Comparison of ENCODE assay signal across 8 cellular contexts in the genomic region with DNA sequence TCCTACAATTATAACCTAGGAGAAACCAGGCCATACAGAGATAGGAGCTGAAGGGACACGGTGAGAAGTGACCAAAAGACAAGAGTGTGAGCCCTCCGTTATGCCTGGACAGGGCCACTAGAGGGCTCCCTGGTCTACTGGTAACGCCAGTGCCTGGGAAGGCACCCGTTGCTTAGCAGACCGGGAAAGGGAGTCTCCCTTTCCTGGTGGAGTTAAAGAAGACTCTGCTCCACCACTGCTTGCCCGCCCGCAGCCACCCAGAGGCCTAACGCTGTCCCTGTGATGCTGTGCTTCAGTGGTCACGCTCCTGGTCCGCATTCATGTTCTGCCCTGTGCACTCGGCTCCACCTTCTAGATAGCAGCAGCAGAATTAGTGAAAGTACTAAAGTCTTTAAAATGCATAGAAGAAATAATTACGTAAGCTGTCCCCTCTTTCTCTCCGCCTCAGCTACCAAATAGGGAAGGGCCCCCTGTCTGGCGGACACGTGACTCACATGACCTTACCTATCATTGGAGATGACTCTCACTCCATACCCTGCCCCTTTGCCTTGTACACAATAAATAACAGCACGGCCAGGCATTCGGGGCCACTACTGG. TPM values are rescaled to one million over a fixed set of nuclear protein-coding genes. Genes with fewer than 3 reads are reported as not detected.
A peak's percentile ranks its signal among the peaks of the same experiment; 100 is the strongest.
DNase-seq lines count a peak whose midpoint lies in the region; ATAC-seq and TF ChIP-seq lines count a peak whose summit lies in the region.

No MANE protein-coding gene starts in this region.

- no peak overlapping the region for H2AFZ ChIP-seq in PC-9

- H4K20me1 ChIP-seq in PC-9 (ENCODE audit: insufficient read depth) = no peaks in the 10 kb centered on the region

- H3K4me3 ChIP-seq in GM12865 (ENCODE audit: low read depth, low read length) (peak overlapping the region; percentile 37), PC-9 (no peak overlapping the region), fibroblast of mammary gland (ENCODE audit: control insufficient read depth, low read depth, low read length) (peak overlapping the region; percentile 3)

- H3K36me3 ChIP-seq in PC-9 (ENCODE audit: low read depth) = no peaks in the 10 kb centered on the region

- no TSS peak for BruUV-seq in PC-9 (replicated peaks; lab: Mats Ljungman, UMichigan)

- intact Hi-C loops in PC-9 (cut with micrococcal nuclease; ENCODE audit: unreplicated experiment) = loop anchor here (1.0 to 10.0 kb wide), 8 partner anchors 58 to 1780 kb away; a partner anchor contains a TSS
- intact Hi-C loops in natural killer cell (cut with micrococcal nuclease) = loop anchor here (10.0 kb wide), 1 partner anchor 418 kb away; no protein-coding TSS in a partner anchor

- no peaks in the 10 kb centered on the region for H3F3A ChIP-seq in PC-9 (ENCODE audit: insufficient read depth, low read depth)

- peak overlapping the region in 1 of 2 donors; percentile 18 for H3K27ac Mint-ChIP-seq in natural killer cell

- H3K79me2 ChIP-seq in PC-9 (ENCODE audit: low read depth) = no peaks in the 10 kb centered on the region

- POLR2A ChIA-PET in PC-9 (lab: Charles Lee; ENCODE audit: unreplicated experiment) = no interaction called here

- no peaks in the 10 kb centered on the region for H3K9me3 Mint-ChIP-seq in natural killer cell

- CTCF ChIA-PET in PC-9 (lab: Charles Lee) = interaction anchor here (0.6 to 1.3 kb wide), 3 partner anchors 19 to 1883 kb away, joined by 4 read pairs; no protein-coding TSS in a partner anchor

- ATAC-seq in natural killer cell = peak; percentile 71 to 86 (median 82)
- no peak for ATAC-seq in GM21515 (IDR thresholded peaks at IDR 0.05; ENCODE audit: unreplicated experiment)

- no peaks in the 10 kb centered on the region for H3K9me3 ChIP-seq in PC-9 (ENCODE audit: insufficient read depth, low read depth)

- no peaks in the 10 kb centered on the region; the same call in 1 of the 2 replicates for H3K27me3 ChIP-seq in PC-9 (ENCODE audit: insufficient read depth, low read depth)

- peak; percentile 79 for DNase-seq in GM12865 (ENCODE audit: low read depth)
- peak; percentile 51 for DNase-seq in KG1 (lab: John Stamatoyannopoulos, UW)
- peak; percentile 74 to 83 for DNase-seq in PC-9
- DNase-seq in activated T-helper 1 cell treated with Interleukin-2 at 50 U/mL for 16 hours (ENCODE audit: low read depth) = peak; percentile 47
- peak; percentile 84 for DNase-seq in fibroblast of mammary gland (ENCODE audit: low read depth)
- peak; percentile 50 for DNase-seq in natural killer cell
- peak; percentile 45 for DNase-seq in stimulated activated naive CD4-positive, alpha-beta T cell treated with Interleukin-2 at 50 U/mL for 16 hours (lab: John Stamatoyannopoulos, UW)

- TF ChIP-seq CTCF in GM12865 (IDR thresholded peaks at IDR 0.05; ENCODE audit: insufficient read depth, low read depth, low read length, missing control alignments) (peak; percentile 92), PC-9 (conservative IDR thresholded peaks at IDR 0.05) (peak; percentile 95), fibroblast of mammary gland (conservative IDR thresholded peaks at IDR 0.05; ENCODE audit: control insufficient read depth, insufficient read depth, low read depth, low read length) (peak; percentile 91), natural killer cell (IDR thresholded peaks at IDR 0.05) (peak; percentile 83)

- H3K27me3 Mint-ChIP-seq in natural killer cell (ENCODE audit: low read depth in 2 of 2) = peaks cover 0 to 9% of the 10 kb centered on the region in 2 donors

- peak overlapping the region; percentile 79 for H3K4me3 Mint-ChIP-seq in natural killer cell

- H3K4me2 ChIP-seq in PC-9 = peak overlapping the region; percentile 41; the same call in 1 of the 2 replicates

- H3K36me3 Mint-ChIP-seq in natural killer cell = no peaks in the 10 kb centered on the region

- no peaks in the 10 kb centered on the region for H3K9me2 ChIP-seq in PC-9 (ENCODE audit: insufficient read depth)

- H3K4me1 Mint-ChIP-seq in natural killer cell = peaks cover 6 to 14% of the 10 kb centered on the region in 2 donors

- H3K27ac ChIP-seq in PC-9 = no peak overlapping the region

- 0 out of 2 replicates have a peak, but pooled peaks cover 3% of the 10 kb centered on the region for H3K4me1 ChIP-seq in PC-9 (replicated peaks; ENCODE audit: insufficient read depth)

RNA-seq across cellular contexts. Expression of a gene that starts 32.5 kb away (rescaled TPM):
- 134 and 217 TPM in 2 replicates for total RNA-seq in PC-9 (2021)
- 10 to 100 TPM; 56.2 to 60.2 (median 58.5) TPM for total RNA-seq in natural killer cell

RNA-seq across cellular contexts. Expression of a gene that starts 34.8 kb away (rescaled TPM):
- total RNA-seq in PC-9 (2021) = 1.3 and 1.7 TPM in 2 replicates
- under 1 TPM; 0.39 to 0.45 (median 0.40) TPM for total RNA-seq in natural killer cell
